31 cellular contexts compared by ENCODE assay signal in the genomic region with DNA sequence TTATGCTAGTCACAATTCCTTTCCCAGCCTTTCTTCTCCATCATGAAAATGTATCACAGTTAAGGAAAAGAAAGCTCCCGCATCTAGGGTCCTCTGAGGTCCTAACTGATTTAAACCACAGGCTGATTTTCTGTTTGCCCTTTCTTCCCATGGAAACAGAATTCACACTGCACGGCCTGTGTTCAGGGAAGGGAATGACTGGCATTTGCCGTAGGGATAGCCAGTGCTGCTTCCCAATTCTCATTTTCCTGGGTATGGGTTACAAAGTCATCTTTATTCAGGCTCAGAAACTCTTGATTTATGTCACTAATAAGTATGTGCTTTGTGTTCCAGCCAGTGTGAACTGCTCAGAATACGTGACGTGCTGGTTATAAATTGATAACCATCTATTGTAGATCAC.
"Had no signal": no experiment of that assay in that cellular context is flagged by ENCODE, and none has a peak within 500 bp of the region (broad histone marks: within the 10 kb centered on the region; RNA-seq: fewer than 3 reads in every experiment).

No MANE protein-coding gene starts in this region.

- H3K4me3 Mint-ChIP-seq: naive thymus-derived CD4-positive, alpha-beta T cell; natural killer cell; nephron; neural progenitor cell; stimulated activated memory B cell treated with anti-CD40 and anti-IgM and Interleukin-4, amounts not matched to agents 10 μg/mL and 1 μg/mL and 100 μg/mL, for 72 hours; stimulated activated naive CD8-positive, alpha-beta T cell treated with anti-CD3 and anti-CD28 coated beads, Interleukin-15, amount 100 ng/mL, for 72 hours had no signal

- H3K4me2 ChIP-seq: neural progenitor cell, smooth muscle cell had no signal

- H3K4me3 ChIP-seq: neural progenitor cell, ovary, psoas muscle, skin epidermis, smooth muscle cell, spleen, suprapubic skin, testis, tibial artery, transverse colon, upper lobe of left lung, vagina had no signal

- H3K79me2 ChIP-seq: parathyroid adenoma had no signal

- H3K9ac ChIP-seq: neural progenitor cell, parathyroid adenoma had no signal

- H3K27me3 ChIP-seq: neural progenitor cell, ovary, spleen, suprapubic skin, testis, tibial artery, transverse colon, upper lobe of left lung, vagina had no signal

- H3K36me3 ChIP-seq: neural progenitor cell, ovary, spleen, suprapubic skin, tibial artery, transverse colon, upper lobe of left lung, vagina had no signal

- H3K27ac Mint-ChIP-seq: naive thymus-derived CD4-positive, alpha-beta T cell; natural killer cell; nephron; neural progenitor cell; progenitor cell of endocrine pancreas; stimulated activated memory B cell treated with anti-CD40 and anti-IgM and Interleukin-4, amounts not matched to agents 10 μg/mL and 1 μg/mL and 100 μg/mL, for 72 hours; stimulated activated naive CD8-positive, alpha-beta T cell treated with anti-CD3 and anti-CD28 coated beads, Interleukin-15, amount 100 ng/mL, for 72 hours had no signal

- H3K9me3 ChIP-seq: ovary, psoas muscle, spleen, suprapubic skin, testis, tibial artery, transverse colon, upper lobe of left lung, vagina had no signal

- H3K9me3 Mint-ChIP-seq: nephron had no signal

- H3K4me1 Mint-ChIP-seq: naive thymus-derived CD4-positive, alpha-beta T cell; natural killer cell; nephron; stimulated activated memory B cell treated with anti-CD40 and anti-IgM and Interleukin-4, amounts not matched to agents 10 μg/mL and 1 μg/mL and 100 μg/mL, for 72 hours; stimulated activated naive CD8-positive, alpha-beta T cell treated with anti-CD3 and anti-CD28 coated beads, Interleukin-15, amount 100 ng/mL, for 72 hours had no signal

- H3K27me3 Mint-ChIP-seq: naive thymus-derived CD4-positive, alpha-beta T cell; stimulated activated memory B cell treated with anti-CD40 and anti-IgM and Interleukin-4, amounts not matched to agents 10 μg/mL and 1 μg/mL and 100 μg/mL, for 72 hours; stimulated activated naive CD8-positive, alpha-beta T cell treated with anti-CD3 and anti-CD28 coated beads, Interleukin-15, amount 100 ng/mL, for 72 hours had no signal

- H3K4me1 ChIP-seq: parathyroid adenoma, psoas muscle, spleen, testis, tibial artery, transverse colon, upper lobe of left lung, vagina had no signal

- H3K27ac ChIP-seq: neural progenitor cell, ovary, parathyroid adenoma, psoas muscle, spleen, testis, tibial artery, transverse colon, upper lobe of left lung, vagina had no signal

- H3K36me3 Mint-ChIP-seq: naive thymus-derived CD4-positive, alpha-beta T cell; natural killer cell; neural progenitor cell; stimulated activated memory B cell treated with anti-CD40 and anti-IgM and Interleukin-4, amounts not matched to agents 10 μg/mL and 1 μg/mL and 100 μg/mL, for 72 hours had no signal

- H2AFZ ChIP-seq: parathyroid adenoma had no signal

- DNase-seq: naive thymus-derived CD4-positive, alpha-beta T cell; natural killer cell; occipital lobe; ovary; posterior cingulate gyrus; psoas muscle; right cardiac atrium; spleen; stimulated activated CD4-positive, alpha-beta T cell treated with anti-CD3 and anti-CD28 coated beads, Interleukin-12 subunit alpha, Interleukin-12 subunit beta, amount 100 ng/mL, for 4 hours; stimulated activated CD4-positive, alpha-beta T cell treated with anti-CD3 and anti-CD28 coated beads, Interleukin-1b, Interleukin-23, amount 100 ng/mL, for 48 hours; stimulated activated CD4-positive, alpha-beta T cell treated with anti-CD3 and anti-CD28 coated beads, Interleukin-4, amount 100 ng/mL, for 1 hour; stimulated activated CD4-positive, alpha-beta T cell treated with anti-CD3 and anti-CD28 coated beads, Interleukin-4, amount 100 ng/mL, for 4 hours; stimulated activated CD8-positive, alpha-beta memory T cell treated with anti-CD3 and anti-CD28 coated beads, Interleukin-4, amount 100 ng/mL, for 48 hours; stimulated activated naive CD4-positive, alpha-beta T cell; stimulated activated naive CD8-positive, alpha-beta T cell treated with anti-CD3 and anti-CD28 coated beads, Interleukin-15, amount 100 ng/mL, for 72 hours; stimulated activated naive CD8-positive, alpha-beta T cell treated with anti-CD3 and anti-CD28 coated beads, Interleukin-15, Interleukin-2, amounts not matched to agents 100 U/mL and 50 U/mL, for 24 hours; substantia nigra; testis; tibial artery; transverse colon; upper lobe of left lung had no signal

- ATAC-seq: naive thymus-derived CD4-positive, alpha-beta T cell; psoas muscle; right cardiac atrium; sciatic nerve; stimulated activated memory B cell treated with anti-CD40 and anti-IgM and Interleukin-4, amounts not matched to agents 10 μg/mL and 1 μg/mL and 100 μg/mL, for 72 hours; stimulated activated naive CD8-positive, alpha-beta T cell treated with anti-CD3 and anti-CD28 coated beads, Interleukin-15, amount 100 ng/mL, for 72 hours; stimulated activated naive CD8-positive, alpha-beta T cell treated with anti-CD3 and anti-CD28 coated beads, Interleukin-15, Interleukin-2, amounts not matched to agents 100 U/mL and 50 U/mL, for 24 hours had no signal
